Comparison of ENCODE assay signal across 27 cellular contexts in genomic region chr11:44834846-44835245, GRCh38.
DNase-seq lines count a peak whose midpoint lies in the region; ATAC-seq and TF ChIP-seq lines count a peak whose summit lies in the region.
"Had no signal": no experiment of that assay in that cellular context is flagged by ENCODE, and none has a peak within 500 bp of the region (broad histone marks: within the 10 kb centered on the region; RNA-seq: fewer than 3 reads in every experiment).

No MANE protein-coding gene starts in this region.

- no peaks in the 10 kb centered on the region for H3K9me3 Mint-ChIP-seq in neural crest cell
- H3K9me3 Mint-ChIP-seq: activated CD4-positive, alpha-beta T cell treated with anti-CD3 and anti-CD28 coated beads, Interleukin-2, amount 10 ng/mL, durations not matched to agents 7 days and 5 days; activated T-helper 2 cell treated with anti-CD3 and anti-CD28 coated beads, Interferon-gamma antibody, Interleukin-2, Interleukin-4, amounts not matched to agents 10 μg/mL and 5 μg/mL and 100 μg/mL, durations not matched to agents 14 hours and 24 hours and 36 hours; central memory CD8-positive, alpha-beta T cell had no signal

- peak overlapping the region; percentile 41 for H3K4me3 Mint-ChIP-seq in neural crest cell
- H3K4me3 Mint-ChIP-seq: activated CD4-positive, alpha-beta T cell treated with anti-CD3 and anti-CD28 coated beads, Interleukin-2, amount 10 ng/mL, durations not matched to agents 7 days and 5 days; activated naive CD8-positive, alpha-beta T cell; central memory CD8-positive, alpha-beta T cell; naive B cell had no signal

- TF ChIP-seq CTCF in heart left ventricle (IDR thresholded peaks at IDR 0.05) (no peak), neural crest cell (conservative IDR thresholded peaks at IDR 0.05) (no peak)

- H3K4me1 ChIP-seq in heart left ventricle, result peaks cover 0 to 53% (median 25%) of the 10 kb centered on the region in 12 donors
- peaks cover 16% of the 10 kb centered on the region for H3K4me1 ChIP-seq in right cardiac atrium (ENCODE audit: control insufficient read depth, insufficient read depth, low read length)
- H3K4me1 ChIP-seq: right lobe of liver had no signal

- intact Hi-C loops in heart left ventricle (cut with DNase I), result loop anchor here in 2 of 10 donors (2.0 to 5.0 kb wide), 2 partner anchors 14 to 57 kb away; no protein-coding TSS in a partner anchor
- intact Hi-C loops in Right ventricle myocardium inferior (cut with DNase I), result no loop called here
- intact Hi-C loops in right cardiac atrium (cut with DNase I), result no loop called here

- H3K27me3 Mint-ChIP-seq in neural crest cell (ENCODE audit: low read depth), result no peaks in the 10 kb centered on the region
- H3K27me3 Mint-ChIP-seq: activated naive CD8-positive, alpha-beta T cell had no signal

- peaks cover 22% of the 10 kb centered on the region for H3K36me3 Mint-ChIP-seq in neural crest cell (ENCODE audit: low read depth)
- H3K36me3 Mint-ChIP-seq: naive B cell had no signal

- TF ChIP-seq POLR2A in heart left ventricle (IDR thresholded peaks at IDR 0.05), result no peak

- DNase-seq in heart left ventricle, result no peak
- no peak for DNase-seq in Right ventricle myocardium inferior (ENCODE audit: missing footprints)
- DNase-seq in right cardiac atrium, result no peak
- no peak for DNase-seq in neural crest cell (ENCODE audit: low read depth, low spot score)
- DNase-seq in HT-29 (ENCODE audit: low spot score), result no peak
- no peak for DNase-seq in activated gamma-delta T cell (lab: John Stamatoyannopoulos, UW)
- DNase-seq in HCEC 1CT, result no peak
- no peak for DNase-seq in foreskin melanocyte
- DNase-seq: activated CD4-positive, alpha-beta T cell treated with anti-CD3 and anti-CD28 coated beads, Interleukin-2, amount 10 ng/mL, durations not matched to agents 7 days and 5 days; aorta; GDM1; lower lobe of right lung; naive B cell; NCI-H1105 treated with DMSO at 0.1 percent for 48 hours; NCI-H2029 treated with DMSO at 0.1 percent for 48 hours; NCI-H226; NCI-H774; ovary; right lobe of liver; stimulated activated CD8-positive, alpha-beta memory T cell treated with anti-CD3 and anti-CD28 coated beads, Interleukin-4, amount 100 ng/mL, for 48 hours; T-helper 2 cell; upper lobe of right lung had no signal

- peaks cover 76% of the 10 kb centered on the region for H3K4me1 Mint-ChIP-seq in neural crest cell
- H3K4me1 Mint-ChIP-seq: activated CD4-positive, alpha-beta T cell treated with anti-CD3 and anti-CD28 coated beads, Interleukin-2, amount 10 ng/mL, durations not matched to agents 7 days and 5 days; central memory CD8-positive, alpha-beta T cell; naive B cell had no signal

- H3K27me3 ChIP-seq in heart left ventricle (no peaks in the 10 kb centered on the region), right cardiac atrium (ENCODE audit: control insufficient read depth, insufficient read depth) (no peaks in the 10 kb centered on the region)
- H3K27me3 ChIP-seq: ovary, right lobe of liver, upper lobe of right lung had no signal

- ATAC-seq in heart left ventricle (peak in 3 of 4 donors; percentile 34 to 47 (median 46)), Right ventricle myocardium inferior (no peak), right cardiac atrium (peak; percentile 50 to 62)
- ATAC-seq: right lobe of liver, SK-N-SH treated with all-trans-retinoic acid at 6 μM for 48 hours, upper lobe of right lung had no signal

- 51 to 62% (median 57%) methylated on average over 6 of the region's 6 CpGs for WGBS in heart left ventricle, 4 donors
- WGBS in right cardiac atrium, result 56% methylated on average over 6 of the region's 6 CpGs

- H3K27ac ChIP-seq in heart left ventricle, result peak overlapping the region in 4 of 12 donors; percentile 9 to 80 (median 29)
- no peak overlapping the region for H3K27ac ChIP-seq in right cardiac atrium (ENCODE audit: low read length)
- H3K27ac ChIP-seq: ovary, right lobe of liver, RWPE1, upper lobe of right lung had no signal

- H3K36me3 ChIP-seq in heart left ventricle, result no peaks in the 10 kb centered on the region
- H3K36me3 ChIP-seq: lower lobe of right lung, ovary, right lobe of liver, upper lobe of right lung had no signal

- H3K9me3 ChIP-seq in heart left ventricle, result peaks cover 0 to 6% (median 0%) of the 10 kb centered on the region in 12 donors
- no peaks in the 10 kb centered on the region for H3K9me3 ChIP-seq in right cardiac atrium (ENCODE audit: control insufficient read depth, low read length)
- H3K9me3 ChIP-seq: lower lobe of right lung, ovary, right lobe of liver, upper lobe of right lung had no signal

- H3K4me3 ChIP-seq in heart left ventricle (no peak overlapping the region), right cardiac atrium (ENCODE audit: low read length) (no peak overlapping the region)
- H3K4me3 ChIP-seq: lower lobe of right lung, ovary, right lobe of liver, upper lobe of right lung had no signal

- no peak overlapping the region for H3K27ac Mint-ChIP-seq in neural crest cell (ENCODE audit: unreplicated experiment)
- H3K27ac Mint-ChIP-seq: activated CD4-positive, alpha-beta T cell treated with anti-CD3 and anti-CD28 coated beads, Interleukin-2, amount 10 ng/mL, durations not matched to agents 7 days and 5 days; activated naive CD8-positive, alpha-beta T cell; activated T-helper 2 cell treated with anti-CD3 and anti-CD28 coated beads, Interferon-gamma antibody, Interleukin-2, Interleukin-4, amounts not matched to agents 10 μg/mL and 5 μg/mL and 100 μg/mL, durations not matched to agents 14 hours and 24 hours and 36 hours; naive B cell had no signal
